8 cellular contexts compared by ENCODE assay signal in genomic region chr17:75619506-75620431, GRCh38. TPM values are rescaled to one million over a fixed set of nuclear protein-coding genes. Genes with fewer than 3 reads are reported as not detected.
A peak's percentile ranks its signal among the peaks of the same experiment; 100 is the strongest.
DNase-seq lines count a peak whose midpoint lies in the region; ATAC-seq and TF ChIP-seq lines count a peak whose summit lies in the region.

No MANE protein-coding gene starts in this region.

- ATAC-seq in right cardiac atrium (no peak), GM21717 (IDR thresholded peaks at IDR 0.05; ENCODE audit: unreplicated experiment) (no peak), HG03442 (IDR thresholded peaks at IDR 0.05; ENCODE audit: unreplicated experiment) (no peak)

- DNase-seq in DMS53 (lab: John Stamatoyannopoulos, UW) (peak; percentile 88), DMS53 treated with DMSO at 0.1 percent for 48 hours (lab: John Stamatoyannopoulos, UW; ENCODE audit: unreplicated experiment) (no peak), SKM-1 treated with dmso at 0.1 percent for 144 hours (lab: John Stamatoyannopoulos, UW; ENCODE audit: unreplicated experiment) (peak; percentile 2), right cardiac atrium (peak in 2 of 3 donors; percentile 55 to 72)
- no peak for DNase-seq in effector CD8-positive, alpha-beta T cell (lab: John Stamatoyannopoulos, UW)

- CTCF ChIA-PET in HEK293 (lab: Yijun Ruan, JAX), result interaction anchor here (0.6 to 3.7 kb wide), 18 partner anchors 8 to 488 kb away, joined by 3 to 38 read pairs (median 4); partner anchors contain the start of genes NT5C and SMIM5

- H3K4me1 ChIP-seq in HEK293 (ENCODE audit: control insufficient read depth, insufficient read depth, low read length), result no peaks in the 10 kb centered on the region
- H3K4me1 ChIP-seq in right cardiac atrium (ENCODE audit: control insufficient read depth, insufficient read depth, low read length), result no peaks in the 10 kb centered on the region

- no peak overlapping the region for H3K4me3 ChIP-seq in HEK293 (ENCODE audit: low read depth, low read length)
- no peak overlapping the region for H3K4me3 ChIP-seq in right cardiac atrium (ENCODE audit: low read length)

- H3K27me3 ChIP-seq in right cardiac atrium (ENCODE audit: control insufficient read depth, insufficient read depth), result no peaks in the 10 kb centered on the region

- H3K9me3 ChIP-seq in HEK293 (ENCODE audit: control insufficient read depth, insufficient read depth, low read depth, low read length), result no peaks in the 10 kb centered on the region
- H3K9me3 ChIP-seq in right cardiac atrium (ENCODE audit: control insufficient read depth, low read length), result no peaks in the 10 kb centered on the region

- intact Hi-C loops in right cardiac atrium (cut with DNase I), result no loop called here

- H3K27ac ChIP-seq in HEK293 (ENCODE audit: extremely low read depth, low read depth, low read length) (no peak overlapping the region), right cardiac atrium (ENCODE audit: low read length) (no peak overlapping the region)

- 88% methylated on average over 36 of the region's 36 CpGs for WGBS in right cardiac atrium

- TF ChIP-seq CTCF in HEK293 (tag by site-specific recombination; IDR thresholded peaks at IDR 0.05), result peak; percentile 92

- no peaks in the 10 kb centered on the region for H3K36me3 ChIP-seq in HEK293 (ENCODE audit: control insufficient read depth in 2 of 2, insufficient read depth in 1 of 2, low read length in 2 of 2)

- POLR2A ChIA-PET in HEK293 (lab: Yijun Ruan, JAX), result no interaction called here

TF ChIP-seq in HEK293, 187 proteins besides CTCF, POLR2A, EP300 and RAD21:
- TF ChIP-seq GLIS2 (tag by site-specific recombination; IDR thresholded peaks at IDR 0.05) (0 out of 2 replicates have a peak, but pooled peaks have one; percentile 17), ZNF223 (tag by site-specific recombination; IDR thresholded peaks at IDR 0.05) (peak; percentile 75; the same call in 1 of the 2 replicates), RBAK (tag by site-specific recombination; IDR thresholded peaks at IDR 0.05) (no peak)

RNA-seq across cellular contexts. Expression of gene SMIM5, which starts 13.5 kb away (rescaled TPM):
- 10 to 100 TPM in 2 of 4 donors, 1 to 10 TPM in 2; 6.9 to 12.2 (median 9.6) TPM for total RNA-seq in right cardiac atrium
- polyA plus RNA-seq in right cardiac atrium, result 13.5 TPM

RNA-seq across cellular contexts. Expression of gene MYO15B, which starts 32.2 kb away (rescaled TPM):
- total RNA-seq in right cardiac atrium, result 100 to 1,000 TPM in 1 of 4 donors, 10 to 100 TPM in 3; 75.8 to 131 (median 93.4) TPM
- polyA plus RNA-seq in right cardiac atrium, result 70.9 TPM

RNA-seq across cellular contexts. Expression of gene RECQL5, which starts 47.2 kb away (rescaled TPM):
- 10 to 100 TPM in 3 of 4 donors, 1 to 10 TPM in 1; 7.9 to 19.9 (median 14.8) TPM for total RNA-seq in right cardiac atrium
- 13.5 TPM for polyA plus RNA-seq in right cardiac atrium

RNA-seq across cellular contexts. Expression of gene SAP30BP, which starts 47.4 kb away (rescaled TPM):
- 10 to 100 TPM; 51.0 to 66.5 (median 56.3) TPM for total RNA-seq in right cardiac atrium
- polyA plus RNA-seq in right cardiac atrium, result 58.5 TPM

Comparison
In these comparisons a context has a peak if more than half of its experiments do, and no peak if none do; other contexts are left out.
1. DNase-seq: peak in DMS53 (single experiment), SKM-1 treated with dmso at 0.1 percent for 144 hours (single experiment) and right cardiac atrium (2 of 3); none in DMS53 treated with DMSO at 0.1 percent for 48 hours (single experiment) and effector CD8-positive, alpha-beta T cell (single experiment).